ENCODE assay signal across 23 cellular contexts in genomic region chr10:75541411-75541810, GRCh38.
DNase-seq lines count a peak whose midpoint lies in the region; ATAC-seq and TF ChIP-seq lines count a peak whose summit lies in the region.
"Had no signal": no experiment of that assay in that cellular context is flagged by ENCODE, and none has a peak within 500 bp of the region (broad histone marks: within the 10 kb centered on the region; RNA-seq: fewer than 3 reads in every experiment).

No MANE protein-coding gene starts in this region.

- H3K9me3 Mint-ChIP-seq in activated CD8-positive, alpha-beta T cell treated with anti-CD3 and anti-CD28 coated beads for 36 hours, result no peaks in the 10 kb centered on the region
- H3K9me3 Mint-ChIP-seq: CD8-positive, alpha-beta T cell had no signal

- H3K27ac ChIP-seq in HEK293 (ENCODE audit: extremely low read depth, low read depth, low read length) (no peak overlapping the region), liver (ENCODE audit: low read depth in 1 of 2, low read length in 2 of 2) (no peak overlapping the region)
- H3K27ac ChIP-seq: Peyer's patch, SJSA1 had no signal

- intact Hi-C loops in activated CD8-positive, alpha-beta T cell treated with anti-CD3 and anti-CD28 coated beads for 36 hours (cut with micrococcal nuclease), result no loop called here

- CTCF ChIA-PET in HEK293 (lab: Yijun Ruan, JAX), result no interaction called here
- CTCF ChIA-PET in activated CD8-positive, alpha-beta T cell treated with anti-CD3 and anti-CD28 coated beads for 36 hours (lab: Charles Lee), result no interaction called here

- no peak overlapping the region for H3K4me3 Mint-ChIP-seq in activated CD8-positive, alpha-beta T cell treated with anti-CD3 and anti-CD28 coated beads for 36 hours
- H3K4me3 Mint-ChIP-seq: CD8-positive, alpha-beta T cell had no signal

- H3K36me3 Mint-ChIP-seq in activated CD8-positive, alpha-beta T cell treated with anti-CD3 and anti-CD28 coated beads for 36 hours (ENCODE audit: low read depth), result no peaks in the 10 kb centered on the region
- H3K36me3 Mint-ChIP-seq: CD8-positive, alpha-beta T cell had no signal

- no peak for DNase-seq in adipocyte (ENCODE audit: low read depth)
- DNase-seq in retina, result peak; percentile 27
- no peak for DNase-seq in T1000 (lab: John Stamatoyannopoulos, UW)
- DNase-seq in amygdala (lab: John Stamatoyannopoulos, UW), result no peak
- DNase-seq in activated CD8-positive, alpha-beta T cell treated with anti-CD3 and anti-CD28 coated beads for 36 hours, result no peak
- DNase-seq: AML-193; CD8-positive, alpha-beta T cell; DMS153; GOT3; HCEC 1CT; KG1; NCI-H1092; NCI-H1436 treated with DMSO at 0.1 percent for 48 hours; NCI-H2029 treated with DMSO at 0.1 percent for 48 hours; NCI-H2171; NCI-H345; NCI-H524; NCI-H774; Peyer's patch had no signal

- H3K9me3 ChIP-seq in HEK293 (ENCODE audit: control insufficient read depth, insufficient read depth, low read depth, low read length), result no peaks in the 10 kb centered on the region
- H3K9me3 ChIP-seq in adipocyte (ENCODE audit: control insufficient read depth, low read length), result no peaks in the 10 kb centered on the region
- no peaks in the 10 kb centered on the region for H3K9me3 ChIP-seq in liver (ENCODE audit: control insufficient read depth in 4 of 4, low read length in 3 of 4)
- H3K9me3 ChIP-seq: Peyer's patch, SJSA1 had no signal

- H3K4me3 ChIP-seq in HEK293 (ENCODE audit: low read depth, low read length), result no peak overlapping the region
- H3K4me3 ChIP-seq in adipocyte (ENCODE audit: low read length), result peak overlapping the region; percentile 19
- H3K4me3 ChIP-seq in liver (ENCODE audit: low read depth in 1 of 3, low read length in 3 of 3), result no peak overlapping the region
- H3K4me3 ChIP-seq: Peyer's patch, SJSA1 had no signal

- H3K27me3 ChIP-seq in adipocyte (replicated peaks; ENCODE audit: control insufficient read depth, insufficient read depth, low read length) (peaks cover 4% of the 10 kb centered on the region), liver (ENCODE audit: control insufficient read depth in 4 of 4, insufficient read depth in 4 of 4, low read length in 3 of 4) (no peaks in the 10 kb centered on the region)
- H3K27me3 ChIP-seq: Peyer's patch had no signal

- 45% methylated on average over 2 of the region's 2 CpGs for WGBS in liver

- peaks cover 7% of the 10 kb centered on the region for H3K27me3 Mint-ChIP-seq in activated CD8-positive, alpha-beta T cell treated with anti-CD3 and anti-CD28 coated beads for 36 hours

- H3K27ac Mint-ChIP-seq in activated CD8-positive, alpha-beta T cell treated with anti-CD3 and anti-CD28 coated beads for 36 hours, result no peak overlapping the region
- H3K27ac Mint-ChIP-seq: CD8-positive, alpha-beta T cell had no signal

- TF ChIP-seq CTCF in HEK293 (tag by site-specific recombination; IDR thresholded peaks at IDR 0.05) (no peak), liver (IDR thresholded peaks at IDR 0.05; ENCODE audit: low read depth, low read length, missing input control) (no peak)
- TF ChIP-seq CTCF in activated CD8-positive, alpha-beta T cell treated with anti-CD3 and anti-CD28 coated beads for 36 hours (IDR thresholded peaks at IDR 0.05), result no peak

- TF ChIP-seq RAD21 in liver (IDR thresholded peaks at IDR 0.05), result no peak

- no peaks in the 10 kb centered on the region for H3K36me3 ChIP-seq in HEK293 (ENCODE audit: control insufficient read depth in 2 of 2, insufficient read depth in 1 of 2, low read length in 2 of 2)
- no peaks in the 10 kb centered on the region for H3K36me3 ChIP-seq in adipocyte (ENCODE audit: control insufficient read depth, insufficient read depth, low read length, severe bottlenecking)
- H3K36me3 ChIP-seq in liver (ENCODE audit: control insufficient read depth in 4 of 4, insufficient read depth in 3 of 4, low read depth in 1 of 4, low read length in 3 of 4), result no peaks in the 10 kb centered on the region
- H3K36me3 ChIP-seq: Peyer's patch, SJSA1 had no signal

- H3K4me1 Mint-ChIP-seq in activated CD8-positive, alpha-beta T cell treated with anti-CD3 and anti-CD28 coated beads for 36 hours (ENCODE audit: low read depth), result no peaks in the 10 kb centered on the region

- H3K9ac ChIP-seq in adipocyte (ENCODE audit: low read length), result peak overlapping the region; percentile 59
- H3K9ac ChIP-seq in liver (ENCODE audit: low read depth in 1 of 2, low read length in 2 of 2), result no peak overlapping the region

- ATAC-seq in GM19467 (IDR thresholded peaks at IDR 0.05; ENCODE audit: unreplicated experiment), result no peak
- no peak for ATAC-seq in activated CD8-positive, alpha-beta T cell treated with anti-CD3 and anti-CD28 coated beads for 36 hours
- ATAC-seq: CD8-positive, alpha-beta T cell had no signal

- POLR2A ChIA-PET in HEK293 (lab: Yijun Ruan, JAX), result no interaction called here
- POLR2A ChIA-PET in activated CD8-positive, alpha-beta T cell treated with anti-CD3 and anti-CD28 coated beads for 36 hours (lab: Charles Lee), result no interaction called here

- peaks cover 7% of the 10 kb centered on the region; the same call in 1 of the 2 replicates for H3K4me1 ChIP-seq in HEK293 (ENCODE audit: control insufficient read depth, insufficient read depth, low read length)
- peaks cover 56% of the 10 kb centered on the region for H3K4me1 ChIP-seq in adipocyte (ENCODE audit: control insufficient read depth, insufficient read depth, low read length)
- H3K4me1 ChIP-seq in liver (ENCODE audit: control insufficient read depth in 4 of 4, insufficient read depth in 4 of 4, low read length in 3 of 4), result peaks cover 0 to 20% (median 6%) of the 10 kb centered on the region in 4 donors
- H3K4me1 ChIP-seq: Peyer's patch had no signal

TF ChIP-seq in HEK293, 187 proteins besides CTCF, POLR2A, EP300 and RAD21:
- no peak for TF ChIP-seq ZBTB17 (tag by site-specific recombination; IDR thresholded peaks at IDR 0.05)
- peak; percentile 70 for TF ChIP-seq PRDM6 (tag by site-specific recombination; IDR thresholded peaks at IDR 0.05)
- no peak for TF ChIP-seq ZNF501 (tag by site-specific recombination; IDR thresholded peaks at IDR 0.05)
TF ChIP-seq in HEK293: peak in this region for 1.

TF ChIP-seq in liver, 16 proteins besides CTCF, POLR2A, EP300 and RAD21:
- TF ChIP-seq REST (IDR thresholded peaks at IDR 0.05) (no peak), RXRA (IDR thresholded peaks at IDR 0.05) (peak in 1 of 2 donors; percentile 27), YY1 (IDR thresholded peaks at IDR 0.05) (peak; percentile 29)
